ENCODE assay signal across 26 cellular contexts in the genomic region with DNA sequence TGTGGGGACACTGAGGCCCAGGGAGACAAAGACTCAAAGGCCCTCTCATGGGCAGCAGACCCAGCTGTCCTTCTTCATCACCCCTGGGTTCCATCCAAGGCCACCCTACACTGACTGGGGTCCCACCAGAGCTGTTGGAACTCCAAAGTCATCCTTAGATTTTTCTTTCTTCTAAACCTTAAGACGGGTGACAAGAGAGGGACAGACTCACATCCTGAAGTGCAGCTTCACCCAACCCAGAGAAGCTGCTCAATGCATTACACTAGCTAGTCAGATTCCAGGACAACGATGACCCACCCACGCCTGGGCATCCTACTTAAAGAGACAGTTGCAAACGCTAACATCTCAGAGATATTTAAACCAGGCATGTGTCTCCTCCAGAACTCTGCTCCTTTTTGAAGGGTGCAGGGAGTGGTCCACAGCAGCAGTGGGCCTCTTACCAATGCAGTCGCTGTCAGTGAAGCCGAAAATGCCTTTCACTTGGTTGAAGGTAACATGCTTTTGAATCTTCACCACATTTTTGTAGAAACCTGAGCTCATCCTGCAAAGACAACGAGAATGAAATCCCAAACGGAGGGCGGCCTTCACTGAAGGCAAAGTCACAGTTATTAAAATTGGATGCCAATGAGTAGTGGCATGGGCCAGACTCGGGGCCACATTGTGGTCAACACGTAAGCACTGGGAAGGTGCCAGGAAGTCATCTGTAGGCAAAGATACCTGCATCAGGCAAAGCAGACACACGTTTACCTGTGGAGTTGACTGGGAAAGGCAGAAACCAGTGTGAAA. TPM values are rescaled to one million over a fixed set of nuclear protein-coding genes. Genes with fewer than 3 reads are reported as not detected.
DNase-seq lines count a peak whose midpoint lies in the region; TF ChIP-seq lines count a peak whose summit lies in the region.
"Had no signal": no experiment of that assay in that cellular context is flagged by ENCODE, and none has a peak within 500 bp of the region (broad histone marks: within the 10 kb centered on the region; RNA-seq: fewer than 3 reads in every experiment).

No MANE protein-coding gene starts in this region.

- H3K4me1 ChIP-seq in left ventricle myocardium inferior = peaks cover 20% of the 10 kb centered on the region

- H3K27ac Mint-ChIP-seq in activated CD4-positive, alpha-beta T cell treated with anti-CD3 and anti-CD28 coated beads, Interleukin-2, amount 10 ng/mL, durations not matched to agents 7 days and 5 days = peak overlapping the region; percentile 51
- peak overlapping the region; percentile 35 for H3K27ac Mint-ChIP-seq in glutamatergic neuron (ENCODE audit: unreplicated experiment)
- H3K27ac Mint-ChIP-seq: H9 had no signal

- H3K4me3 ChIP-seq in left ventricle myocardium inferior = no peak overlapping the region
- H3K4me3 ChIP-seq: GM23248, SJSA1 had no signal

- H3K4me1 Mint-ChIP-seq in activated CD4-positive, alpha-beta T cell treated with anti-CD3 and anti-CD28 coated beads, Interleukin-2, amount 10 ng/mL, durations not matched to agents 7 days and 5 days = peaks cover 16% of the 10 kb centered on the region
- peaks cover 28% of the 10 kb centered on the region for H3K4me1 Mint-ChIP-seq in glutamatergic neuron (ENCODE audit: low read depth, unreplicated experiment)
- H3K4me1 Mint-ChIP-seq: H9 had no signal

- peaks cover 68% of the 10 kb centered on the region for H3K36me3 ChIP-seq in left ventricle myocardium inferior

- DNase-seq in activated CD4-positive, alpha-beta T cell treated with anti-CD3 and anti-CD28 coated beads, Interleukin-2, amount 10 ng/mL, durations not matched to agents 7 days and 5 days = no peak
- DNase-seq in activated CD4-positive, alpha-beta T cell treated with anti-CD3 and anti-CD28 coated beads, Interleukin-2, amount 50 U/mL, for 1 hour = no peak
- DNase-seq in cardiac septum (ENCODE audit: low spot score) (peak; percentile 68), left ventricle myocardium inferior (no peak), glutamatergic neuron (no peak), NK-92 (lab: John Stamatoyannopoulos, UW; ENCODE audit: unreplicated experiment) (no peak), CD1c-positive myeloid dendritic cell (ENCODE audit: extremely low spot score) (no peak), HUDEP-2 (lab: John Stamatoyannopoulos, UW; ENCODE audit: unreplicated experiment in 76 of 76) (no peak)
- DNase-seq: ACHN; BE2C; CD4-positive, CD25-positive, alpha-beta regulatory T cell; DMS153; DND-41; GM23248; H9; NCI-H1048; NCI-H1694; NCI-H2029 treated with DMSO at 0.1 percent for 48 hours; NCI-H446 treated with DMSO at 0.1 percent for 48 hours; NCI-H526 treated with DMSO at 0.1 percent for 48 hours; Right ventricle myocardium superior; RPMI8226 had no signal

- CTCF ChIA-PET in activated CD4-positive, alpha-beta T cell treated with anti-CD3 and anti-CD28 coated beads, Interleukin-2, amount 10 ng/mL, durations not matched to agents 7 days and 5 days (lab: Charles Lee) = interaction anchor here (1.7 kb wide), 1 partner anchor 39 kb away, joined by 4 read pairs; no protein-coding TSS in a partner anchor

- H3K9me3 Mint-ChIP-seq in activated CD4-positive, alpha-beta T cell treated with anti-CD3 and anti-CD28 coated beads, Interleukin-2, amount 10 ng/mL, durations not matched to agents 7 days and 5 days = no peaks in the 10 kb centered on the region
- peaks cover 6% of the 10 kb centered on the region for H3K9me3 Mint-ChIP-seq in glutamatergic neuron (ENCODE audit: unreplicated experiment)
- H3K9me3 Mint-ChIP-seq: CD4-positive, CD25-positive, alpha-beta regulatory T cell; H9; IgD-negative memory B cell had no signal

- no peak overlapping the region for H3K4me3 Mint-ChIP-seq in activated CD4-positive, alpha-beta T cell treated with anti-CD3 and anti-CD28 coated beads, Interleukin-2, amount 10 ng/mL, durations not matched to agents 7 days and 5 days
- H3K4me3 Mint-ChIP-seq in glutamatergic neuron (ENCODE audit: unreplicated experiment) = no peak overlapping the region
- H3K4me3 Mint-ChIP-seq: H9, IgD-negative memory B cell had no signal

- H3K27me3 ChIP-seq in left ventricle myocardium inferior (ENCODE audit: low read depth) = no peaks in the 10 kb centered on the region
- H3K27me3 ChIP-seq: BE2C, SJSA1 had no signal

- intact Hi-C loops in cardiac septum (cut with DNase I) (no loop called here), left ventricle myocardium inferior (cut with micrococcal nuclease) (no loop called here)

- H3K9me3 ChIP-seq in left ventricle myocardium inferior (replicated peaks) = no peaks in the 10 kb centered on the region
- H3K9me3 ChIP-seq: BE2C, SJSA1 had no signal

- no peaks in the 10 kb centered on the region for H3K27me3 Mint-ChIP-seq in activated CD4-positive, alpha-beta T cell treated with anti-CD3 and anti-CD28 coated beads, Interleukin-2, amount 10 ng/mL, durations not matched to agents 7 days and 5 days
- peaks cover 2% of the 10 kb centered on the region for H3K27me3 Mint-ChIP-seq in glutamatergic neuron (ENCODE audit: unreplicated experiment)
- H3K27me3 Mint-ChIP-seq: CD4-positive, CD25-positive, alpha-beta regulatory T cell; IgD-negative memory B cell had no signal

- H3K27ac ChIP-seq in left ventricle myocardium inferior (replicated peaks) = no peak overlapping the region
- H3K27ac ChIP-seq: 22Rv1, GM23248, KMS-11, SJSA1 had no signal

- POLR2A ChIA-PET in activated CD4-positive, alpha-beta T cell treated with anti-CD3 and anti-CD28 coated beads, Interleukin-2, amount 10 ng/mL, durations not matched to agents 7 days and 5 days (lab: Charles Lee) = no interaction called here

- H3K36me3 Mint-ChIP-seq in activated CD4-positive, alpha-beta T cell treated with anti-CD3 and anti-CD28 coated beads, Interleukin-2, amount 10 ng/mL, durations not matched to agents 7 days and 5 days (ENCODE audit: low read depth) = peaks cover 44% of the 10 kb centered on the region
- H3K36me3 Mint-ChIP-seq in glutamatergic neuron (ENCODE audit: unreplicated experiment) = peaks cover 9% of the 10 kb centered on the region

- TF ChIP-seq CTCF in left ventricle myocardium inferior (IDR thresholded peaks at IDR 0.05; ENCODE audit: borderline replicate concordance) (no peak), glutamatergic neuron (IDR thresholded peaks at IDR 0.05; ENCODE audit: partially characterized antibody, unreplicated experiment) (no peak)

RNA-seq across cellular contexts. Expression of a gene that starts 23.4 kb away (rescaled TPM):
- total RNA-seq in activated CD4-positive, alpha-beta T cell treated with anti-CD3 and anti-CD28 coated beads, Interleukin-2, amount 10 ng/mL, durations not matched to agents 7 days and 5 days = not detected
- total RNA-seq in cardiac septum (not detected), left ventricle myocardium inferior (not detected), glutamatergic neuron (ENCODE audit: unreplicated experiment) (not detected)
- total RNA-seq: CD4-positive, CD25-positive, alpha-beta regulatory T cell; GM23248; Right ventricle myocardium superior; SJSA1 had no signal

RNA-seq across cellular contexts. Expression of a gene that starts 29.8 kb away (rescaled TPM):
- 1 to 10 TPM; 6.8 to 7.0 TPM for total RNA-seq in activated CD4-positive, alpha-beta T cell treated with anti-CD3 and anti-CD28 coated beads, Interleukin-2, amount 10 ng/mL, durations not matched to agents 7 days and 5 days
- total RNA-seq in cardiac septum (5.8 TPM), left ventricle myocardium inferior (5.4 TPM), glutamatergic neuron (ENCODE audit: unreplicated experiment) (9.7 TPM)

RNA-seq across cellular contexts. Expression of a gene that starts 40.3 kb away (rescaled TPM):
- 1 to 10 TPM; 1.5 to 2.2 TPM for total RNA-seq in activated CD4-positive, alpha-beta T cell treated with anti-CD3 and anti-CD28 coated beads, Interleukin-2, amount 10 ng/mL, durations not matched to agents 7 days and 5 days
- total RNA-seq in cardiac septum (29.3 TPM), left ventricle myocardium inferior (24.5 TPM), glutamatergic neuron (ENCODE audit: unreplicated experiment) (409 TPM)

Comparison
In these comparisons a context has a peak if more than half of its experiments do, and no peak if none do; other contexts are left out.
1. RNA of a gene that starts 40.3 kb away (total RNA-seq): 409 TPM in glutamatergic neuron (single experiment); 29.3 TPM in cardiac septum (single experiment), 24.5 TPM in left ventricle myocardium inferior (single experiment) and 1.5 to 2.2 TPM in activated CD4-positive, alpha-beta T cell treated with anti-CD3 and anti-CD28 coated beads, Interleukin-2, amount 10 ng/mL, durations not matched to agents 7 days and 5 days; every median in the first group is over 10 times any median in the second.